Comparison of ENCODE assay signal across 9 cellular contexts in genomic region chr7:107332488-107333269, GRCh38.
DNase-seq lines count a peak whose midpoint lies in the region; ATAC-seq, FAIRE-seq and TF ChIP-seq lines count a peak whose summit lies in the region.
"Had no signal": no experiment of that assay in that cellular context is flagged by ENCODE, and none has a peak within 500 bp of the region (broad histone marks: within the 10 kb centered on the region; RNA-seq: fewer than 3 reads in every experiment).

No MANE protein-coding gene starts in this region.

- H3K4me3 ChIP-seq in Peyer's patch = no peak overlapping the region
- H3K4me3 ChIP-seq: vagina had no signal

- no peak for TF ChIP-seq POLR2A in Peyer's patch (IDR thresholded peaks at IDR 0.05)

- H3K27me3 ChIP-seq in Peyer's patch = no peaks in the 10 kb centered on the region
- H3K27me3 ChIP-seq: vagina had no signal

- H3K9me3 Mint-ChIP-seq in activated T-cell treated with anti-CD3 and anti-CD28 coated beads, Interleukin-2, amount 50 U/mL, for 72 hours = peaks cover 1 to 2% of the 10 kb centered on the region in 2 donors
- H3K9me3 Mint-ChIP-seq in stimulated activated memory B cell treated with anti-CD40 and anti-IgM and Interleukin-4, amounts not matched to agents 10 μg/mL and 1 μg/mL and 100 μg/mL, for 72 hours = peaks cover 5% of the 10 kb centered on the region

- ATAC-seq in activated T-cell treated with anti-CD3 and anti-CD28 coated beads, Interleukin-2, amount 50 U/mL, for 72 hours (replicated peaks in 1 of 2) = no peak
- ATAC-seq in HG02852 (IDR thresholded peaks at IDR 0.05; ENCODE audit: unreplicated experiment) = peak; percentile 73
- no peak for ATAC-seq in stimulated activated memory B cell treated with anti-CD40 and anti-IgM and Interleukin-4, amounts not matched to agents 10 μg/mL and 1 μg/mL and 100 μg/mL, for 72 hours

- H3K27me3 Mint-ChIP-seq in activated T-cell treated with anti-CD3 and anti-CD28 coated beads, Interleukin-2, amount 50 U/mL, for 72 hours (ENCODE audit: low read depth) = no peaks in the 10 kb centered on the region
- H3K27me3 Mint-ChIP-seq in stimulated activated memory B cell treated with anti-CD40 and anti-IgM and Interleukin-4, amounts not matched to agents 10 μg/mL and 1 μg/mL and 100 μg/mL, for 72 hours = no peaks in the 10 kb centered on the region

- H3K9me3 ChIP-seq in Peyer's patch = no peaks in the 10 kb centered on the region
- H3K9me3 ChIP-seq: vagina had no signal

- TF ChIP-seq CTCF in Peyer's patch (IDR thresholded peaks at IDR 0.05) = no peak

- peak overlapping the region; percentile 77 for H3K27ac Mint-ChIP-seq in activated T-cell treated with anti-CD3 and anti-CD28 coated beads, Interleukin-2, amount 50 U/mL, for 72 hours
- peak overlapping the region; percentile 62 for H3K27ac Mint-ChIP-seq in stimulated activated memory B cell treated with anti-CD40 and anti-IgM and Interleukin-4, amounts not matched to agents 10 μg/mL and 1 μg/mL and 100 μg/mL, for 72 hours

- H3K27ac ChIP-seq in Peyer's patch = no peak overlapping the region
- H3K27ac ChIP-seq: vagina had no signal

- no peaks in the 10 kb centered on the region for H3K36me3 ChIP-seq in Peyer's patch
- H3K36me3 ChIP-seq: vagina had no signal

- peaks cover 0 to 3% of the 10 kb centered on the region in 2 donors for H3K36me3 Mint-ChIP-seq in activated T-cell treated with anti-CD3 and anti-CD28 coated beads, Interleukin-2, amount 50 U/mL, for 72 hours (ENCODE audit: insufficient read depth in 2 of 2)
- H3K36me3 Mint-ChIP-seq in stimulated activated memory B cell treated with anti-CD40 and anti-IgM and Interleukin-4, amounts not matched to agents 10 μg/mL and 1 μg/mL and 100 μg/mL, for 72 hours = peaks cover 30% of the 10 kb centered on the region

- FAIRE-seq in urothelium cell line (lab: Jason Lieb, UNC) = no peak

- peaks cover 16% of the 10 kb centered on the region for H3K4me1 Mint-ChIP-seq in activated T-cell treated with anti-CD3 and anti-CD28 coated beads, Interleukin-2, amount 50 U/mL, for 72 hours (ENCODE audit: low read depth)
- peaks cover 47% of the 10 kb centered on the region for H3K4me1 Mint-ChIP-seq in stimulated activated memory B cell treated with anti-CD40 and anti-IgM and Interleukin-4, amounts not matched to agents 10 μg/mL and 1 μg/mL and 100 μg/mL, for 72 hours

- peak overlapping the region; percentile 35 to 37 for H3K4me3 Mint-ChIP-seq in activated T-cell treated with anti-CD3 and anti-CD28 coated beads, Interleukin-2, amount 50 U/mL, for 72 hours
- peak overlapping the region; percentile 39 for H3K4me3 Mint-ChIP-seq in stimulated activated memory B cell treated with anti-CD40 and anti-IgM and Interleukin-4, amounts not matched to agents 10 μg/mL and 1 μg/mL and 100 μg/mL, for 72 hours

- no peaks in the 10 kb centered on the region for H3K4me1 ChIP-seq in Peyer's patch
- H3K4me1 ChIP-seq: vagina had no signal

- no peak for DNase-seq in activated T-cell treated with anti-CD3 and anti-CD28 coated beads, Interleukin-2, amount 50 U/mL, for 72 hours
- DNase-seq in activated T-cell treated with anti-CD3 and anti-CD28 coated beads for 4 hours (no peak), SKM-1 treated with dmso at 0.1 percent for 144 hours (lab: John Stamatoyannopoulos, UW; ENCODE audit: unreplicated experiment) (peak; percentile 63), inferior parietal cortex (ENCODE audit: extremely low spot score) (no peak), Peyer's patch (no peak), urothelium cell line (ENCODE audit: low spot score) (no peak)
